In genomic region chr4:187908079-187908501, GRCh38 we compare ENCODE assay signal across 14 cellular contexts.
A peak's percentile ranks its signal among the peaks of the same experiment; 100 is the strongest.
DNase-seq lines count a peak whose midpoint lies in the region; FAIRE-seq lines count a peak whose summit lies in the region.
"Had no signal": no experiment of that assay in that cellular context is flagged by ENCODE, and none has a peak within 500 bp of the region (broad histone marks: within the 10 kb centered on the region; RNA-seq: fewer than 3 reads in every experiment).

No MANE protein-coding gene starts in this region.

- peak; percentile 5 for DNase-seq in GM04503 (ENCODE audit: low read depth)
- peak; percentile 85 for DNase-seq in amniotic stem cell (lab: John Stamatoyannopoulos, UW)
- DNase-seq in fibroblast of the conjunctiva (ENCODE audit: low read depth), result peak; percentile 59
- DNase-seq in urothelium cell line (ENCODE audit: low spot score), result peak; percentile 16
- no peak for DNase-seq in NCI-H524 (lab: John Stamatoyannopoulos, UW)
- no peak for DNase-seq in neuronal stem cell (ENCODE audit: low spot score)
- no peak for DNase-seq in NCI-H2081 (lab: John Stamatoyannopoulos, UW)
- DNase-seq: activated gamma-delta T cell; left lung; naive B cell; NCI-H2171; NK-92 treated with Interleukin-12 subunit alpha and Interleukin-12 subunit beta, amount 100 ng/mL, for 24 hours had no signal

- FAIRE-seq in urothelium cell line (lab: Jason Lieb, UNC), result no peak

- no peak overlapping the region for H2BK12ac ChIP-seq in neuronal stem cell (ENCODE audit: low read length)

- no peak overlapping the region for H3K4ac ChIP-seq in neuronal stem cell (ENCODE audit: low read length)

- no peak overlapping the region for H3K4me2 ChIP-seq in neuronal stem cell (ENCODE audit: insufficient read depth, low read length, poor library complexity, severe bottlenecking)

- no peaks in the 10 kb centered on the region for H3K36me3 ChIP-seq in neuronal stem cell (replicated peaks in 1 of 2; ENCODE audit: control insufficient read depth in 2 of 2, insufficient read depth in 2 of 2, low read length in 2 of 2)
- H3K36me3 ChIP-seq: left lung, right atrium auricular region, SJSA1 had no signal

- no peak overlapping the region for H3K14ac ChIP-seq in neuronal stem cell (ENCODE audit: low read length)

- no peak overlapping the region for H3K23ac ChIP-seq in neuronal stem cell (ENCODE audit: low read depth, low read length, poor library complexity)

- H2AK5ac ChIP-seq in neuronal stem cell (ENCODE audit: low read depth, low read length), result no peak overlapping the region

- H2BK15ac ChIP-seq in neuronal stem cell (ENCODE audit: low read length), result no peak overlapping the region

- no peak overlapping the region for H2BK5ac ChIP-seq in neuronal stem cell (ENCODE audit: low read length)

- H4K8ac ChIP-seq in neuronal stem cell (ENCODE audit: low read depth, low read length), result no peak overlapping the region

- H3K9me3 ChIP-seq in neuronal stem cell (replicated peaks in 1 of 2; ENCODE audit: control insufficient read depth in 2 of 2, insufficient read depth in 1 of 2, low read depth in 1 of 2, low read length in 2 of 2), result no peaks in the 10 kb centered on the region
- H3K9me3 ChIP-seq: left lung, right atrium auricular region, SJSA1 had no signal

- no peak overlapping the region for H3K18ac ChIP-seq in neuronal stem cell (ENCODE audit: low read length)

- no peak overlapping the region for H2BK120ac ChIP-seq in neuronal stem cell (ENCODE audit: low read depth, low read length)

- H3K27me3 ChIP-seq in neuronal stem cell (ENCODE audit: control insufficient read depth in 3 of 3, insufficient read depth in 3 of 3, low read depth in 1 of 3, low read length in 3 of 3), result no peaks in the 10 kb centered on the region
- H3K27me3 ChIP-seq: left lung, right atrium auricular region, SJSA1 had no signal

- no peak overlapping the region for H3K4me3 ChIP-seq in neuronal stem cell (ENCODE audit: low read length in 2 of 2)
- H3K4me3 ChIP-seq: left lung, right atrium auricular region, SJSA1 had no signal

- no peak overlapping the region for H4K91ac ChIP-seq in neuronal stem cell (ENCODE audit: low read depth, low read length, poor library complexity)

- no peak overlapping the region for H2AFZ ChIP-seq in neuronal stem cell (ENCODE audit: low read length)

- H3K4me1 ChIP-seq in neuronal stem cell (ENCODE audit: control insufficient read depth in 2 of 2, insufficient read depth in 1 of 2, low read depth in 1 of 2, low read length in 2 of 2), result no peaks in the 10 kb centered on the region
- H3K4me1 ChIP-seq: left lung, right atrium auricular region had no signal

- H3K9ac ChIP-seq in neuronal stem cell (ENCODE audit: low read depth, low read length, poor library complexity), result no peak overlapping the region

- H3K27ac ChIP-seq in neuronal stem cell (replicated peaks; ENCODE audit: low read length), result no peak overlapping the region
- H3K27ac ChIP-seq: left lung, right atrium auricular region, SJSA1 had no signal

- WGBS in neuronal stem cell (ENCODE audit: extremely low coverage in 2 of 2, insufficient read length in 2 of 2, insufficient replicate concordance in 1 of 2), 2 donors, result no CpG with 5 or more reads among the region's 6 CpGs

- H3K79me1 ChIP-seq in neuronal stem cell (ENCODE audit: low read depth, low read length), result no peaks in the 10 kb centered on the region

Comparison
In these comparisons a context has a peak if more than half of its experiments do, and no peak if none do; other contexts are left out.
1. DNase-seq: peak in GM04503 (single experiment), amniotic stem cell (single experiment), fibroblast of the conjunctiva (single experiment) and urothelium cell line (single experiment); none in NCI-H524 (0 of 2), neuronal stem cell (single experiment) and NCI-H2081 (0 of 2).